In the genomic region with DNA sequence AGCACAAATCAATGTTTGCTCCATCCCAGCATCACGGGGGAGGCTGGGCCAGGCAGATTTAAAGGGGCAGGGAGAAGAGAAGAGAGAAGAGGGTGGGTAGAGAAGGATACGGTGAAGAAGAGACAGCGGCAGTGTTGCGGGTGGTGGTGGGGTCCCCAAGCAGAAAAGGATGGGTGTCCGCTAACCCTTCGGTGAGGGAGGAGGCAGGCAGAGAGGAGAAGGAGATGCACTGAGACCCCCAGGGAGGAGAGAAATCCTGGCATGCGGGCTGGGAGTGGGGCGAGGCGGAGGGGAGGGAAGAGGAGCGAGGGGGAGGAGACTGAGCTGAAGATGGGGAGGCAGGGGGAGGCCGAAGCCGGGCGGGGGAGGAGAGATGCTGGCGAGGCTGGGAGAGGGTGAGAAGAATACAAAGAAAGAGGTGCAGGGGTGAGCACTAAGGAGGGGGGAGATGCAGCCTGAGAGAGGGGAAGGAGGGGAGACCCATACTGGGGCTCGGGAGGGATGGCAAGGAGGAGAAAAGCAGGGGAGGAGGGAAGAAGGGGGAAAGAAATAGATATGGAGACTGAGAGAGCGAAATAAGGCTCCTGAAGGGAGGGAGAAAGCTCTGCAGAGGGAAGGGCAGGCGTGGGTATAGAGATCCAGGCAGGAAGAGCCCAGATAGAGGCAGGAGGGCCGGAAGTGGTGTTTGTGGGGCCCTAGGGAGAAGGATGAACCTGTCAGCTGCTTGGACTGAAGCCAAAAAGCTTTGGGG, we compare ENCODE assay signal across 10 cellular contexts. TPM values are rescaled to one million over a fixed set of nuclear protein-coding genes. Genes with fewer than 3 reads are reported as not detected.
DNase-seq lines count a peak whose midpoint lies in the region; ATAC-seq lines count a peak whose summit lies in the region.
"Had no signal": no experiment of that assay in that cellular context is flagged by ENCODE, and none has a peak within 500 bp of the region (broad histone marks: within the 10 kb centered on the region; RNA-seq: fewer than 3 reads in every experiment).

A gene (minus strand): TSS at position 231 of the 751 bp plus-strand sequence. CDS start 1,337 bp downstream, outside the sequence.

- H3K4me3 ChIP-seq in NT2/D1 (ENCODE audit: insufficient read length, low read depth) = peak within 1 kb of the TSS; percentile 28

- intact Hi-C loops in left ventricle myocardium superior (cut with micrococcal nuclease) = no loop called here

- no peaks in the 10 kb centered on the region for H3K36me3 ChIP-seq in NT2/D1 (ENCODE audit: insufficient read depth, insufficient read length, low read length)
- H3K36me3 ChIP-seq: left lung had no signal

- H3K9ac ChIP-seq in NT2/D1 (ENCODE audit: insufficient read length, low read depth) = peak within 1 kb of the TSS; percentile 56

- no peaks in the 10 kb centered on the region for H3K4me1 ChIP-seq in NT2/D1 (ENCODE audit: insufficient read depth, insufficient read length)

- peak; percentile 12 for ATAC-seq in left ventricle myocardium superior
- no peak for ATAC-seq in HG03432 (IDR thresholded peaks at IDR 0.05; ENCODE audit: unreplicated experiment)
- ATAC-seq in HG03460 (IDR thresholded peaks at IDR 0.05; ENCODE audit: unreplicated experiment) = no peak
- ATAC-seq: left lung had no signal

- no peaks in the 10 kb centered on the region; the same call in 1 of the 2 replicates for H3K9me3 ChIP-seq in NT2/D1 (ENCODE audit: insufficient read depth, low read length)
- H3K9me3 ChIP-seq: left lung had no signal

- peak; percentile 31 for DNase-seq in DMS53 (lab: John Stamatoyannopoulos, UW)
- DNase-seq in DMS53 treated with DMSO at 0.1 percent for 48 hours (lab: John Stamatoyannopoulos, UW; ENCODE audit: unreplicated experiment) = no peak
- DNase-seq in NT2/D1 (ENCODE audit: low read depth, low spot score) = no peak
- DNase-seq in left ventricle myocardium superior = no peak
- peak; percentile 76 for DNase-seq in retina
- no peak for DNase-seq in central memory CD4-positive, alpha-beta T cell
- DNase-seq: aorta had no signal

- no peaks in the 10 kb centered on the region for H3K27me3 ChIP-seq in NT2/D1 (ENCODE audit: insufficient read depth, insufficient read length)

RNA-seq across cellular contexts. Expression of the gene that starts here (rescaled TPM):
- total RNA-seq in left ventricle myocardium superior = 0.22 TPM

Comparison
In these comparisons a context has a peak if more than half of its experiments do, and no peak if none do; other contexts are left out.
1. DNase-seq: peak in DMS53 (single experiment) and retina (single experiment); none in DMS53 treated with DMSO at 0.1 percent for 48 hours (single experiment), NT2/D1 (single experiment), left ventricle myocardium superior (single experiment) and central memory CD4-positive, alpha-beta T cell (single experiment).
2. Peak in ATAC-seq in left ventricle myocardium superior; RNA of the gene not detected or under 1 TPM.